In the genomic region with DNA sequence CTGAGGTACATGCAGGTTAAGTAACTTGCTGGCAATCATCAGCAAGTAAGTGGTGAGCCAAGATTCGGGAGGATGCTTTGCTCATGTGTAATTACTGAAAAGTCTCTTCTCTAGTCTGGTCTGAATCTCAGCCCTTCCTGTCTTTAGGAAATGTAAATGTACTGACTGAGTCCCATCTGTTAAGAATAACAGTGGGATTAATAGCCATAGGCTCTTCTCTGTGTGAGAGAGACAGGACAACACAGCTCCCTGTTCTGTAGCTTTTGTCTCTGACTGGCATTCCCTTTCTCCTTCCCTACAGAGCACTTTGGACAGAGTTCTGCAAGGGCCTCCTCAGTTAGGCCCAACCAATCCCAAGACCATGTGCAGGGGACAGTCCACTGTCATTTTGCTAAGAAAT, we compare ENCODE assay signal across 1 cellular context.
TF ChIP-seq lines count a peak whose summit lies in the region.

No MANE protein-coding gene starts in this region.

TF ChIP-seq in GM23338, 12 proteins besides CTCF, POLR2A, EP300 and RAD21 (continued from another document):
- TF ChIP-seq, protein P1, sequence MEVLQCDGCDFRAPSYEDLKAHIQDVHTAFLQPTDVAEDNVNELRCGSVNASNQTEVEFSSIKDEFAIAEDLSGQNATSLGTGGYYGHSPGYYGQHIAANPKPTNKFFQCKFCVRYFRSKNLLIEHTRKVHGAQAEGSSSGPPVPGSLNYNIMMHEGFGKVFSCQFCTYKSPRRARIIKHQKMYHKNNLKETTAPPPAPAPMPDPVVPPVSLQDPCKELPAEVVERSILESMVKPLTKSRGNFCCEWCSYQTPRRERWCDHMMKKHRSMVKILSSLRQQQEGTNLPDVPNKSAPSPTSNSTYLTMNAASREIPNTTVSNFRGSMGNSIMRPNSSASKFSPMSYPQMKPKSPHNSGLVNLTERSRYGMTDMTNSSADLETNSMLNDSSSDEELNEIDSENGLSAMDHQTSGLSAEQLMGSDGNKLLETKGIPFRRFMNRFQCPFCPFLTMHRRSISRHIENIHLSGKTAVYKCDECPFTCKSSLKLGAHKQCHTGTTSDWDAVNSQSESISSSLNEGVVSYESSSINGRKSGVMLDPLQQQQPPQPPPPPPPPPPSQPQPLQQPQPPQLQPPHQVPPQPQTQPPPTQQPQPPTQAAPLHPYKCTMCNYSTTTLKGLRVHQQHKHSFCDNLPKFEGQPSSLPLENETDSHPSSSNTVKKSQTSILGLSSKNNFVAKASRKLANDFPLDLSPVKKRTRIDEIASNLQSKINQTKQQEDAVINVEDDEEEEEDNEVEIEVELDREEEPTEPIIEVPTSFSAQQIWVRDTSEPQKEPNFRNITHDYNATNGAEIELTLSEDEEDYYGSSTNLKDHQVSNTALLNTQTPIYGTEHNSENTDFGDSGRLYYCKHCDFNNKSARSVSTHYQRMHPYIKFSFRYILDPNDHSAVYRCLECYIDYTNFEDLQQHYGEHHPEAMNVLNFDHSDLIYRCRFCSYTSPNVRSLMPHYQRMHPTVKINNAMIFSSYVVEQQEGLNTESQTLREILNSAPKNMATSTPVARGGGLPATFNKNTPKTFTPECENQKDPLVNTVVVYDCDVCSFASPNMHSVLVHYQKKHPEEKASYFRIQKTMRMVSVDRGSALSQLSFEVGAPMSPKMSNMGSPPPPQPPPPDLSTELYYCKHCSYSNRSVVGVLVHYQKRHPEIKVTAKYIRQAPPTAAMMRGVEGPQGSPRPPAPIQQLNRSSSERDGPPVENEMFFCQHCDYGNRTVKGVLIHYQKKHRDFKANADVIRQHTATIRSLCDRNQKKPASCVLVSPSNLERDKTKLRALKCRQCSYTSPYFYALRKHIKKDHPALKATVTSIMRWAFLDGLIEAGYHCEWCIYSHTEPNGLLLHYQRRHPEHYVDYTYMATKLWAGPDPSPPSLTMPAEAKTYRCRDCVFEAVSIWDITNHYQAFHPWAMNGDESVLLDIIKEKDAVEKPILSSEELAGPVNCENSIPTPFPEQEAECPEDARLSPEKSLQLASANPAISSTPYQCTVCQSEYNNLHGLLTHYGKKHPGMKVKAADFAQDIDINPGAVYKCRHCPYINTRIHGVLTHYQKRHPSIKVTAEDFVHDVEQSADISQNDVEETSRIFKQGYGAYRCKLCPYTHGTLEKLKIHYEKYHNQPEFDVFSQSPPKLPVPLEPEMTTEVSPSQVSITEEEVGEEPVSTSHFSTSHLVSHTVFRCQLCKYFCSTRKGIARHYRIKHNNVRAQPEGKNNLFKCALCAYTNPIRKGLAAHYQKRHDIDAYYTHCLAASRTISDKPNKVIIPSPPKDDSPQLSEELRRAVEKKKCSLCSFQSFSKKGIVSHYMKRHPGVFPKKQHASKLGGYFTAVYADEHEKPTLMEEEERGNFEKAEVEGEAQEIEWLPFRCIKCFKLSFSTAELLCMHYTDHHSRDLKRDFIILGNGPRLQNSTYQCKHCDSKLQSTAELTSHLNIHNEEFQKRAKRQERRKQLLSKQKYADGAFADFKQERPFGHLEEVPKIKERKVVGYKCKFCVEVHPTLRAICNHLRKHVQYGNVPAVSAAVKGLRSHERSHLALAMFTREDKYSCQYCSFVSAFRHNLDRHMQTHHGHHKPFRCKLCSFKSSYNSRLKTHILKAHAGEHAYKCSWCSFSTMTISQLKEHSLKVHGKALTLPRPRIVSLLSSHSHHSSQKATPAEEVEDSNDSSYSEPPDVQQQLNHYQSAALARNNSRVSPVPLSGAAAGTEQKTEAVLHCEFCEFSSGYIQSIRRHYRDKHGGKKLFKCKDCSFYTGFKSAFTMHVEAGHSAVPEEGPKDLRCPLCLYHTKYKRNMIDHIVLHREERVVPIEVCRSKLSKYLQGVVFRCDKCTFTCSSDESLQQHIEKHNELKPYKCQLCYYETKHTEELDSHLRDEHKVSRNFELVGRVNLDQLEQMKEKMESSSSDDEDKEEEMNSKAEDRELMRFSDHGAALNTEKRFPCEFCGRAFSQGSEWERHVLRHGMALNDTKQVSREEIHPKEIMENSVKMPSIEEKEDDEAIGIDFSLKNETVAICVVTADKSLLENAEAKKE (CRISPR knock-in tag; IDR thresholded peaks at IDR 0.05) = no peak
- TF ChIP-seq ZNF114 (CRISPR knock-in tag; IDR thresholded peaks at IDR 0.05) (no peak), JUNB (IDR thresholded peaks at IDR 0.05; ENCODE audit: unreplicated experiment) (no peak), NANOG (IDR thresholded peaks at IDR 0.05; ENCODE audit: borderline replicate concordance) (no peak), EZH2phosphoT487 (IDR thresholded peaks at IDR 0.05; ENCODE audit: unreplicated experiment) (no peak), CREB1 (CRISPR knock-in tag; IDR thresholded peaks at IDR 0.05; ENCODE audit: low read depth) (no peak)
- TF ChIP-seq, protein P2, sequence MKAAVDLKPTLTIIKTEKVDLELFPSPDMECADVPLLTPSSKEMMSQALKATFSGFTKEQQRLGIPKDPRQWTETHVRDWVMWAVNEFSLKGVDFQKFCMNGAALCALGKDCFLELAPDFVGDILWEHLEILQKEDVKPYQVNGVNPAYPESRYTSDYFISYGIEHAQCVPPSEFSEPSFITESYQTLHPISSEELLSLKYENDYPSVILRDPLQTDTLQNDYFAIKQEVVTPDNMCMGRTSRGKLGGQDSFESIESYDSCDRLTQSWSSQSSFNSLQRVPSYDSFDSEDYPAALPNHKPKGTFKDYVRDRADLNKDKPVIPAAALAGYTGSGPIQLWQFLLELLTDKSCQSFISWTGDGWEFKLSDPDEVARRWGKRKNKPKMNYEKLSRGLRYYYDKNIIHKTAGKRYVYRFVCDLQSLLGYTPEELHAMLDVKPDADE (IDR thresholded peaks at IDR 0.05) = no peak
- TF ChIP-seq, protein P3, sequence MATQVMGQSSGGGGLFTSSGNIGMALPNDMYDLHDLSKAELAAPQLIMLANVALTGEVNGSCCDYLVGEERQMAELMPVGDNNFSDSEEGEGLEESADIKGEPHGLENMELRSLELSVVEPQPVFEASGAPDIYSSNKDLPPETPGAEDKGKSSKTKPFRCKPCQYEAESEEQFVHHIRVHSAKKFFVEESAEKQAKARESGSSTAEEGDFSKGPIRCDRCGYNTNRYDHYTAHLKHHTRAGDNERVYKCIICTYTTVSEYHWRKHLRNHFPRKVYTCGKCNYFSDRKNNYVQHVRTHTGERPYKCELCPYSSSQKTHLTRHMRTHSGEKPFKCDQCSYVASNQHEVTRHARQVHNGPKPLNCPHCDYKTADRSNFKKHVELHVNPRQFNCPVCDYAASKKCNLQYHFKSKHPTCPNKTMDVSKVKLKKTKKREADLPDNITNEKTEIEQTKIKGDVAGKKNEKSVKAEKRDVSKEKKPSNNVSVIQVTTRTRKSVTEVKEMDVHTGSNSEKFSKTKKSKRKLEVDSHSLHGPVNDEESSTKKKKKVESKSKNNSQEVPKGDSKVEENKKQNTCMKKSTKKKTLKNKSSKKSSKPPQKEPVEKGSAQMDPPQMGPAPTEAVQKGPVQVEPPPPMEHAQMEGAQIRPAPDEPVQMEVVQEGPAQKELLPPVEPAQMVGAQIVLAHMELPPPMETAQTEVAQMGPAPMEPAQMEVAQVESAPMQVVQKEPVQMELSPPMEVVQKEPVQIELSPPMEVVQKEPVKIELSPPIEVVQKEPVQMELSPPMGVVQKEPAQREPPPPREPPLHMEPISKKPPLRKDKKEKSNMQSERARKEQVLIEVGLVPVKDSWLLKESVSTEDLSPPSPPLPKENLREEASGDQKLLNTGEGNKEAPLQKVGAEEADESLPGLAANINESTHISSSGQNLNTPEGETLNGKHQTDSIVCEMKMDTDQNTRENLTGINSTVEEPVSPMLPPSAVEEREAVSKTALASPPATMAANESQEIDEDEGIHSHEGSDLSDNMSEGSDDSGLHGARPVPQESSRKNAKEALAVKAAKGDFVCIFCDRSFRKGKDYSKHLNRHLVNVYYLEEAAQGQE (IDR thresholded peaks at IDR 0.05; ENCODE audit: unreplicated experiment) = no peak
TF ChIP-seq in GM23338: peak in this region for 0.
